In the genomic region with DNA sequence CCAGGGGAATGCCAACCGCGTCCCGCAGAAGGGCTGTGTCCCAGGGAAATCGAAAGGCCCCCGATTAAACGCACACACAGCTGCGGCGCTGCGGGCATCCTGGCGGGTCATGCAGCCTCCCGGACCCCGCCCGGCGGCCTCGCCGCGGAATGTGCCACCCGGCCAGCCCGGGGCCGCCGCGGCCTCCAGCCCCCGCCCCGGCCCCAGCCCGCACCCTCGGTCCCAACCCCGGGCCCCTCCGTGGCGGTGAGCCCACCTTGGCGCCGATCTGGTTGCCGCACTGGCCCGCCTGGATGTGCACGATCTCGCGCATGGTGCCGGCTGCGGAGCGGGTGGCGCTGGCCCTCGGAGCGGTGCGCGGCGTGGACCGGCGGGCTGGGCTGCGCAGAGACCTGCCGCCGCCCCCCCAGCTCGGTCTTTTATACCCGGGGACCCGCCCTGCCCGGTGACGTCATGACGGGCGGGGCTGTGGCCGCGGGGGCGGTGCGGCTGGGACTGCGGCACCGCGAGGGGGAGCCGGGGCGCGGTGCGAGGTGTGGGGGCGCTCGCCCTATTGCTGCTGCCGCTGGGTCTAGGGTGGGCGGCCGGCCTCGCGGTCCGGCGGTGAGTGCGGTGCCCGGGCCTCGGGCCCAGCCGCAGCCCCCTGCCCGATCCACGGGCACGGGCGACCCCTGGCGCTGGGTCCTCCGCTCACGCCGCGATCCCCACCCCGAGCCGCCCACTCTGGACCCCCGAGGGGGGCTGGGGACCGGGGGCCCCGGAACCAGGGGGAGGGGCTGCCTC, we compare ENCODE assay signal across 1 cellular context.
TF ChIP-seq lines count a peak whose summit lies in the region.

A gene (minus strand): TSS at position 394 of the 783 bp plus-strand sequence. CDS start 81 bp downstream, at position 313.

TF ChIP-seq in HepG2, 621 proteins besides CTCF, POLR2A, EP300 and RAD21 (continued from another document):
- TF ChIP-seq, protein P1, sequence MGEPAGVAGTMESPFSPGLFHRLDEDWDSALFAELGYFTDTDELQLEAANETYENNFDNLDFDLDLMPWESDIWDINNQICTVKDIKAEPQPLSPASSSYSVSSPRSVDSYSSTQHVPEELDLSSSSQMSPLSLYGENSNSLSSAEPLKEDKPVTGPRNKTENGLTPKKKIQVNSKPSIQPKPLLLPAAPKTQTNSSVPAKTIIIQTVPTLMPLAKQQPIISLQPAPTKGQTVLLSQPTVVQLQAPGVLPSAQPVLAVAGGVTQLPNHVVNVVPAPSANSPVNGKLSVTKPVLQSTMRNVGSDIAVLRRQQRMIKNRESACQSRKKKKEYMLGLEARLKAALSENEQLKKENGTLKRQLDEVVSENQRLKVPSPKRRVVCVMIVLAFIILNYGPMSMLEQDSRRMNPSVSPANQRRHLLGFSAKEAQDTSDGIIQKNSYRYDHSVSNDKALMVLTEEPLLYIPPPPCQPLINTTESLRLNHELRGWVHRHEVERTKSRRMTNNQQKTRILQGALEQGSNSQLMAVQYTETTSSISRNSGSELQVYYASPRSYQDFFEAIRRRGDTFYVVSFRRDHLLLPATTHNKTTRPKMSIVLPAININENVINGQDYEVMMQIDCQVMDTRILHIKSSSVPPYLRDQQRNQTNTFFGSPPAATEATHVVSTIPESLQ (CRISPR knock-in tag; conservative IDR thresholded peaks at IDR 0.05), result peak; percentile 90; the same call in 1 of the 2 replicates
- TF ChIP-seq, protein P2, sequence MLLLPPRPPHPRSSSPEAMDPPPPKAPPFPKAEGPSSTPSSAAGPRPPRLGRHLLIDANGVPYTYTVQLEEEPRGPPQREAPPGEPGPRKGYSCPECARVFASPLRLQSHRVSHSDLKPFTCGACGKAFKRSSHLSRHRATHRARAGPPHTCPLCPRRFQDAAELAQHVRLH (CRISPR knock-in tag; IDR thresholded peaks at IDR 0.05; ENCODE audit: borderline replicate concordance, low read depth), result peak; percentile 81; the same call in 1 of the 2 replicates
- TF ChIP-seq KAT7 (CRISPR knock-in tag; IDR thresholded peaks at IDR 0.05; ENCODE audit: borderline replicate concordance) (peak; percentile 44; the same call in 1 of the 2 replicates), ZNF747 (CRISPR knock-in tag; IDR thresholded peaks at IDR 0.05; ENCODE audit: borderline replicate concordance) (peak; percentile 71; the same call in 1 of the 2 replicates), KLF9 (CRISPR knock-in tag; IDR thresholded peaks at IDR 0.05; ENCODE audit: low read depth) (no peak), ZFP36L1 (CRISPR knock-in tag; IDR thresholded peaks at IDR 0.05) (peak; percentile 98; the same call in 1 of the 2 replicates), NONO (IDR thresholded peaks at IDR 0.05) (no peak), NONO (CRISPR knock-in tag; conservative IDR thresholded peaks at IDR 0.05) (peak; percentile 86; the same call in 1 of the 2 replicates), NKX3-1 (CRISPR knock-in tag; IDR thresholded peaks at IDR 0.05) (peak; percentile 83), DNMT3B (CRISPR knock-in tag; conservative IDR thresholded peaks at IDR 0.05) (no peak), MIER2 (CRISPR knock-in tag; IDR thresholded peaks at IDR 0.05) (no peak), CCAR2 (optimal IDR thresholded peaks at IDR 0.05; ENCODE audit: low read depth, low read length) (no peak), ZNF792 (CRISPR knock-in tag; IDR thresholded peaks at IDR 0.05) (peak; percentile 46; the same call in 1 of the 2 replicates), ADNP (CRISPR knock-in tag; IDR thresholded peaks at IDR 0.05) (0 out of 2 replicates have a peak, but pooled peaks have one; percentile 43), SCMH1 (CRISPR knock-in tag; IDR thresholded peaks at IDR 0.05; ENCODE audit: borderline replicate concordance) (no peak), ZNF160 (CRISPR knock-in tag; IDR thresholded peaks at IDR 0.05) (no peak; the same call in 1 of the 2 replicates), MBNL3 (CRISPR knock-in tag; conservative IDR thresholded peaks at IDR 0.05) (no peak), ZC3H13 (CRISPR knock-in tag; IDR thresholded peaks at IDR 0.05) (no peak)
- TF ChIP-seq, protein P3, sequence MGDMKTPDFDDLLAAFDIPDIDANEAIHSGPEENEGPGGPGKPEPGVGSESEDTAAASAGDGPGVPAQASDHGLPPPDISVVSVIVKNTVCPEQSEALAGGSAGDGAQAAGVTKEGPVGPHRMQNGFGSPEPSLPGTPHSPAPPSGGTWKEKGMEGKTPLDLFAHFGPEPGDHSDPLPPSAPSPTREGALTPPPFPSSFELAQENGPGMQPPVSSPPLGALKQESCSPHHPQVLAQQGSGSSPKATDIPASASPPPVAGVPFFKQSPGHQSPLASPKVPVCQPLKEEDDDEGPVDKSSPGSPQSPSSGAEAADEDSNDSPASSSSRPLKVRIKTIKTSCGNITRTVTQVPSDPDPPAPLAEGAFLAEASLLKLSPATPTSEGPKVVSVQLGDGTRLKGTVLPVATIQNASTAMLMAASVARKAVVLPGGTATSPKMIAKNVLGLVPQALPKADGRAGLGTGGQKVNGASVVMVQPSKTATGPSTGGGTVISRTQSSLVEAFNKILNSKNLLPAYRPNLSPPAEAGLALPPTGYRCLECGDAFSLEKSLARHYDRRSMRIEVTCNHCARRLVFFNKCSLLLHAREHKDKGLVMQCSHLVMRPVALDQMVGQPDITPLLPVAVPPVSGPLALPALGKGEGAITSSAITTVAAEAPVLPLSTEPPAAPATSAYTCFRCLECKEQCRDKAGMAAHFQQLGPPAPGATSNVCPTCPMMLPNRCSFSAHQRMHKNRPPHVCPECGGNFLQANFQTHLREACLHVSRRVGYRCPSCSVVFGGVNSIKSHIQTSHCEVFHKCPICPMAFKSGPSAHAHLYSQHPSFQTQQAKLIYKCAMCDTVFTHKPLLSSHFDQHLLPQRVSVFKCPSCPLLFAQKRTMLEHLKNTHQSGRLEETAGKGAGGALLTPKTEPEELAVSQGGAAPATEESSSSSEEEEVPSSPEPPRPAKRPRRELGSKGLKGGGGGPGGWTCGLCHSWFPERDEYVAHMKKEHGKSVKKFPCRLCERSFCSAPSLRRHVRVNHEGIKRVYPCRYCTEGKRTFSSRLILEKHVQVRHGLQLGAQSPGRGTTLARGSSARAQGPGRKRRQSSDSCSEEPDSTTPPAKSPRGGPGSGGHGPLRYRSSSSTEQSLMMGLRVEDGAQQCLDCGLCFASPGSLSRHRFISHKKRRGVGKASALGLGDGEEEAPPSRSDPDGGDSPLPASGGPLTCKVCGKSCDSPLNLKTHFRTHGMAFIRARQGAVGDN (CRISPR knock-in tag; IDR thresholded peaks at IDR 0.05), result peak; percentile 77
- TF ChIP-seq, protein P4, sequence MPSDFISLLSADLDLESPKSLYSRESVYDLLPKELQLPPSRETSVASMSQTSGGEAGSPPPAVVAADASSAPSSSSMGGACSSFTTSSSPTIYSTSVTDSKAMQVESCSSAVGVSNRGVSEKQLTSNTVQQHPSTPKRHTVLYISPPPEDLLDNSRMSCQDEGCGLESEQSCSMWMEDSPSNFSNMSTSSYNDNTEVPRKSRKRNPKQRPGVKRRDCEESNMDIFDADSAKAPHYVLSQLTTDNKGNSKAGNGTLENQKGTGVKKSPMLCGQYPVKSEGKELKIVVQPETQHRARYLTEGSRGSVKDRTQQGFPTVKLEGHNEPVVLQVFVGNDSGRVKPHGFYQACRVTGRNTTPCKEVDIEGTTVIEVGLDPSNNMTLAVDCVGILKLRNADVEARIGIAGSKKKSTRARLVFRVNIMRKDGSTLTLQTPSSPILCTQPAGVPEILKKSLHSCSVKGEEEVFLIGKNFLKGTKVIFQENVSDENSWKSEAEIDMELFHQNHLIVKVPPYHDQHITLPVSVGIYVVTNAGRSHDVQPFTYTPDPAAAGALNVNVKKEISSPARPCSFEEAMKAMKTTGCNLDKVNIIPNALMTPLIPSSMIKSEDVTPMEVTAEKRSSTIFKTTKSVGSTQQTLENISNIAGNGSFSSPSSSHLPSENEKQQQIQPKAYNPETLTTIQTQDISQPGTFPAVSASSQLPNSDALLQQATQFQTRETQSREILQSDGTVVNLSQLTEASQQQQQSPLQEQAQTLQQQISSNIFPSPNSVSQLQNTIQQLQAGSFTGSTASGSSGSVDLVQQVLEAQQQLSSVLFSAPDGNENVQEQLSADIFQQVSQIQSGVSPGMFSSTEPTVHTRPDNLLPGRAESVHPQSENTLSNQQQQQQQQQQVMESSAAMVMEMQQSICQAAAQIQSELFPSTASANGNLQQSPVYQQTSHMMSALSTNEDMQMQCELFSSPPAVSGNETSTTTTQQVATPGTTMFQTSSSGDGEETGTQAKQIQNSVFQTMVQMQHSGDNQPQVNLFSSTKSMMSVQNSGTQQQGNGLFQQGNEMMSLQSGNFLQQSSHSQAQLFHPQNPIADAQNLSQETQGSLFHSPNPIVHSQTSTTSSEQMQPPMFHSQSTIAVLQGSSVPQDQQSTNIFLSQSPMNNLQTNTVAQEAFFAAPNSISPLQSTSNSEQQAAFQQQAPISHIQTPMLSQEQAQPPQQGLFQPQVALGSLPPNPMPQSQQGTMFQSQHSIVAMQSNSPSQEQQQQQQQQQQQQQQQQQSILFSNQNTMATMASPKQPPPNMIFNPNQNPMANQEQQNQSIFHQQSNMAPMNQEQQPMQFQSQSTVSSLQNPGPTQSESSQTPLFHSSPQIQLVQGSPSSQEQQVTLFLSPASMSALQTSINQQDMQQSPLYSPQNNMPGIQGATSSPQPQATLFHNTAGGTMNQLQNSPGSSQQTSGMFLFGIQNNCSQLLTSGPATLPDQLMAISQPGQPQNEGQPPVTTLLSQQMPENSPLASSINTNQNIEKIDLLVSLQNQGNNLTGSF (CRISPR knock-in tag; IDR thresholded peaks at IDR 0.05), result peak; percentile 83; the same call in 1 of the 2 replicates
- TF ChIP-seq, protein P5, sequence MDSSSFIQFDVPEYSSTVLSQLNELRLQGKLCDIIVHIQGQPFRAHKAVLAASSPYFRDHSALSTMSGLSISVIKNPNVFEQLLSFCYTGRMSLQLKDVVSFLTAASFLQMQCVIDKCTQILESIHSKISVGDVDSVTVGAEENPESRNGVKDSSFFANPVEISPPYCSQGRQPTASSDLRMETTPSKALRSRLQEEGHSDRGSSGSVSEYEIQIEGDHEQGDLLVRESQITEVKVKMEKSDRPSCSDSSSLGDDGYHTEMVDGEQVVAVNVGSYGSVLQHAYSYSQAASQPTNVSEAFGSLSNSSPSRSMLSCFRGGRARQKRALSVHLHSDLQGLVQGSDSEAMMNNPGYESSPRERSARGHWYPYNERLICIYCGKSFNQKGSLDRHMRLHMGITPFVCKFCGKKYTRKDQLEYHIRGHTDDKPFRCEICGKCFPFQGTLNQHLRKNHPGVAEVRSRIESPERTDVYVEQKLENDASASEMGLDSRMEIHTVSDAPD (CRISPR knock-in tag; IDR thresholded peaks at IDR 0.05), result no peak
- TF ChIP-seq, protein P6, sequence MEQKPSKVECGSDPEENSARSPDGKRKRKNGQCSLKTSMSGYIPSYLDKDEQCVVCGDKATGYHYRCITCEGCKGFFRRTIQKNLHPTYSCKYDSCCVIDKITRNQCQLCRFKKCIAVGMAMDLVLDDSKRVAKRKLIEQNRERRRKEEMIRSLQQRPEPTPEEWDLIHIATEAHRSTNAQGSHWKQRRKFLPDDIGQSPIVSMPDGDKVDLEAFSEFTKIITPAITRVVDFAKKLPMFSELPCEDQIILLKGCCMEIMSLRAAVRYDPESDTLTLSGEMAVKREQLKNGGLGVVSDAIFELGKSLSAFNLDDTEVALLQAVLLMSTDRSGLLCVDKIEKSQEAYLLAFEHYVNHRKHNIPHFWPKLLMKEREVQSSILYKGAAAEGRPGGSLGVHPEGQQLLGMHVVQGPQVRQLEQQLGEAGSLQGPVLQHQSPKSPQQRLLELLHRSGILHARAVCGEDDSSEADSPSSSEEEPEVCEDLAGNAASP (CRISPR knock-in tag; IDR thresholded peaks at IDR 0.05; ENCODE audit: borderline replicate concordance), result peak; percentile 57; the same call in 1 of the 2 replicates
